In genomic region chr6:107466062-107466461, GRCh38 we compare ENCODE assay signal across 20 cellular contexts. TPM values are rescaled to one million over a fixed set of nuclear protein-coding genes. Genes with fewer than 3 reads are reported as not detected.
"Had no signal": no experiment of that assay in that cellular context is flagged by ENCODE, and none has a peak within 500 bp of the region (broad histone marks: within the 10 kb centered on the region; RNA-seq: fewer than 3 reads in every experiment).

No MANE protein-coding gene starts in this region.

- H3K36me3 ChIP-seq: right atrium auricular region, sigmoid colon, thoracic aorta, transverse colon had no signal

- FAIRE-seq: endothelial cell of umbilical vein had no signal

- ATAC-seq: foreskin keratinocyte; left colon; mucosa of descending colon; naive thymus-derived CD8-positive, alpha-beta T cell; stimulated activated naive CD8-positive, alpha-beta T cell treated with anti-CD3 and anti-CD28 coated beads, Interleukin-15, amount 100 ng/mL, for 72 hours had no signal

- H3K4me3 ChIP-seq: coronary artery, hepatocyte, mucosa of descending colon, right atrium auricular region, sigmoid colon, skin epidermis, thoracic aorta, transverse colon had no signal

- H3K9me3 ChIP-seq: mucosa of descending colon, right atrium auricular region, sigmoid colon, thoracic aorta, transverse colon had no signal

- H3K27me3 ChIP-seq: hepatocyte, right atrium auricular region, sigmoid colon, transverse colon had no signal

- DNase-seq: effector CD4-positive, alpha-beta T cell; endodermal cell; erythroblast; foreskin keratinocyte; left colon; mammary epithelial cell; mucosa of descending colon; naive thymus-derived CD8-positive, alpha-beta T cell; sigmoid colon; stimulated activated CD4-positive, alpha-beta T cell treated with anti-CD3 and anti-CD28 coated beads, Interleukin-2, amount 100 ng/mL, for 24 hours; stimulated activated CD4-positive, alpha-beta T cell treated with anti-CD3 and anti-CD28 coated beads, Interleukin-4, amount 100 ng/mL, for 4 hours; stimulated activated naive B cell treated with anti-CD40 and anti-IgM and Interleukin-4, amounts not matched to agents 10 μg/mL and 1 μg/mL and 100 μg/mL, for 72 hours; stimulated activated naive CD8-positive, alpha-beta T cell treated with anti-CD3 and anti-CD28 coated beads, Interleukin-15, amount 100 ng/mL, for 72 hours; transverse colon had no signal

- H2AFZ ChIP-seq: hepatocyte had no signal

- H3K4me2 ChIP-seq: hepatocyte had no signal

- H3K27ac ChIP-seq: coronary artery, foreskin keratinocyte, hepatocyte, right atrium auricular region, sigmoid colon, skin epidermis, thoracic aorta, transverse colon had no signal

- H3K79me2 ChIP-seq: hepatocyte had no signal

- H3K4me1 ChIP-seq: foreskin keratinocyte, right atrium auricular region, sigmoid colon, transverse colon had no signal

RNA-seq across cellular contexts. Expression of gene SOBP, which starts 23.9 kb away (rescaled TPM):
- total RNA-seq: foreskin keratinocyte had no signal
- polyA plus RNA-seq: foreskin keratinocyte, mammary epithelial cell had no signal
